Comparison of ENCODE assay signal across 17 cellular contexts in the genomic region with DNA sequence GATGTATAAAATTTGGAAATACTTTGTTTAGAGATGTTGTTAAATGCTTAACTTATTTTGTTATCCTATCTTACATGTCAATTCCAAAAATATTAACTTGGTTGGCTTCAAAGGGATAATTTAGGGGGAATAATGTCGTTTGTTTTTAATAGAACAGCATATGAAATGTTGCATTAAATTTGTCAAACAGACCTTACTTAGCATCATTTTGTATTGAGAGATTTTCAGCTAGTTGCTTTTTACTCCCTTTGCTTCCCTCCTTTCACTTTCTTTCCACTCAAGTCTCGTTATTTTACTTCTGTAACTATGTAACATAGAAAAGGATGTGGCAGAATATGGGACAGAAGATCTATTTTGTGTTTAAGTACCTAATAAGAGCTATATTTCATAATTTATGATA. TPM values are rescaled to one million over a fixed set of nuclear protein-coding genes. Genes with fewer than 3 reads are reported as not detected.
"Had no signal": no experiment of that assay in that cellular context is flagged by ENCODE, and none has a peak within 500 bp of the region (broad histone marks: within the 10 kb centered on the region; RNA-seq: fewer than 3 reads in every experiment).

No MANE protein-coding gene starts in this region.

- DNase-seq: activated CD4-positive, alpha-beta T cell treated with anti-CD3 and anti-CD28 coated beads, Interleukin-2, amount 10 ng/mL, durations not matched to agents 24 days and 14 days; activated CD4-positive, CD25-positive, alpha-beta regulatory T cell; activated CD8-positive, alpha-beta memory T cell treated with anti-CD3 and anti-CD28 coated beads, Interleukin-2, amount 50 U/mL, for 48 hours; activated gamma-delta T cell; activated T-cell treated with anti-CD3 and anti-CD28 coated beads, Interleukin-2, amount 50 U/mL, for 72 hours; amniotic stem cell; caudate nucleus; ovary; stimulated activated CD4-positive, alpha-beta T cell treated with anti-CD3 and anti-CD28 coated beads, Interleukin-2, amount 100 ng/mL, for 48 hours had no signal

- H3K9me3 Mint-ChIP-seq: activated CD4-positive, alpha-beta T cell treated with anti-CD3 and anti-CD28 coated beads, Interleukin-2, amount 10 ng/mL, durations not matched to agents 24 days and 14 days; neural progenitor cell; T-helper 2 cell treated with Interferon-gamma antibody and Interleukin-4, amounts not matched to agents 5 μg/mL and 100 μg/mL, for 36 hours had no signal

- H3K27ac Mint-ChIP-seq: activated CD4-positive, alpha-beta T cell treated with anti-CD3 and anti-CD28 coated beads, Interleukin-2, amount 10 ng/mL, durations not matched to agents 24 days and 14 days; activated naive CD8-positive, alpha-beta T cell; activated T-cell treated with anti-CD3 and anti-CD28 coated beads, Interleukin-2, amount 50 U/mL, for 72 hours; neural progenitor cell; stimulated activated memory B cell treated with anti-CD40 and anti-IgM and Interleukin-4, amounts not matched to agents 10 μg/mL and 1 μg/mL and 100 μg/mL, for 72 hours; T-helper 2 cell treated with Interferon-gamma antibody and Interleukin-4, amounts not matched to agents 5 μg/mL and 100 μg/mL, for 36 hours had no signal

- H3K27ac ChIP-seq: esophagus muscularis mucosa, neural progenitor cell, ovary, tibial nerve, vagina had no signal

- H3K27me3 ChIP-seq: ovary had no signal

- H3K36me3 Mint-ChIP-seq: activated naive CD8-positive, alpha-beta T cell; neural progenitor cell; stimulated activated memory B cell treated with anti-CD40 and anti-IgM and Interleukin-4, amounts not matched to agents 10 μg/mL and 1 μg/mL and 100 μg/mL, for 72 hours had no signal

- H3K9me3 ChIP-seq: esophagus muscularis mucosa, ovary, tibial nerve, vagina had no signal

- H3K4me1 Mint-ChIP-seq: stimulated activated memory B cell treated with anti-CD40 and anti-IgM and Interleukin-4, amounts not matched to agents 10 μg/mL and 1 μg/mL and 100 μg/mL, for 72 hours had no signal

- H3K4me3 Mint-ChIP-seq: activated CD4-positive, alpha-beta T cell treated with anti-CD3 and anti-CD28 coated beads, Interleukin-2, amount 10 ng/mL, durations not matched to agents 24 days and 14 days; activated naive CD8-positive, alpha-beta T cell; activated T-cell treated with anti-CD3 and anti-CD28 coated beads, Interleukin-2, amount 50 U/mL, for 72 hours; neural progenitor cell; stimulated activated memory B cell treated with anti-CD40 and anti-IgM and Interleukin-4, amounts not matched to agents 10 μg/mL and 1 μg/mL and 100 μg/mL, for 72 hours; T-helper 2 cell treated with Interferon-gamma antibody and Interleukin-4, amounts not matched to agents 5 μg/mL and 100 μg/mL, for 36 hours had no signal

- H3K36me3 ChIP-seq: esophagus muscularis mucosa, neural progenitor cell, ovary, tibial nerve, vagina had no signal

- H3K4me3 ChIP-seq: esophagus muscularis mucosa, neural progenitor cell, ovary, vagina had no signal

RNA-seq across cellular contexts. Expression of a gene that starts 2.6 kb away (rescaled TPM):
- total RNA-seq: activated CD4-positive, alpha-beta T cell treated with anti-CD3 and anti-CD28 coated beads, Interleukin-2, amount 10 ng/mL, durations not matched to agents 24 days and 14 days; activated T-cell treated with anti-CD3 and anti-CD28 coated beads, Interleukin-2, amount 50 U/mL, for 72 hours; glomerular endothelial cell had no signal
